In the genomic region with DNA sequence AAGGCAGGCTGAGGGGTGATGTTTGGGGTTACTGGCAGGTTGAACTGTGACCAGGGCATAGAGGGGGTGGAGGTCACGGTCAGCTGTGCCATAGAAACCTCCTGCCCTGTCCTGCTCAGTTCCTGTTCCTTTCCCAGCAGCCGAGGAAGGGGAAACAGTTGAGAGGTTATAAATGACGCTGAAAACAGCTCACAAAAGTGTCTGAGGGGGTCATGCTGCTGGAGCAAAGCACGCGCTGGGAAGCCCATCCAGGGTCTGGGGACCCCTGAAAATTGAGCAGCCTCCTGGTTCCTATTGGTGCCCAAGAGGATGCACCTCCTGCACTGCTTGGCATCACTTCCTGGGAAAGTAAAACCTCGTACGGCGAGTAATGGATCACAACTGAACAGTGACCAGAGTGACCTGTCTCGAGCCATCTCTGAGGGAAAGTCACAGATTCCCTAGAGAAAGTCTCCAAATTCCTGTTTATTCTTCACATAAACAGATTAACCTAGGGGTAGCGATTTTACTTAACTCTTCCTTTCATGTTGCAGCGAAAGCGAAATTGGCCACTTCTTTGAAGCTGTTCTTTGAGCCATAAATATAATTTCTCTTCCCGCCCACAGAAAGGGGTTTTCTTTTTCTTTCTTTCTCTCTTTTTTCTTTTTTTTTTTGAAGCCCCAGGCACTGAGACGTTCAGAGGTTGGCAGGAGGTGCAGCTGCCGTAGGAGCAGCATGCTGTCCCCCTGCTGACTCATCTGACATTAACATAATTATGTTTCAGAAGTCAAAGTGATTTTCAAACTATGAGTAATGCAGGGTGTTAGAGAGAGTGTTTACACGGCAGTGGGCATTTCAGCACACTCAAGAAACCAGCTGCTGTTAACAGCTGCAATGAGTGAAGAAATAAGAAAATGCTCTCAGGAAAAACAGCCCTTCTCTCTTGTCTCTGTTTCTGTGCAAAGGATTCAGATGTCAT, we compare ENCODE assay signal across 8 cellular contexts. TPM values are rescaled to one million over a fixed set of nuclear protein-coding genes. Genes with fewer than 3 reads are reported as not detected.
DNase-seq lines count a peak whose midpoint lies in the region; ATAC-seq and TF ChIP-seq lines count a peak whose summit lies in the region.

No MANE protein-coding gene starts in this region.

- H2BK120ac ChIP-seq in neuronal stem cell (ENCODE audit: low read depth, low read length): no peak overlapping the region

- H3K27ac ChIP-seq in CD4-positive, CD25-positive, alpha-beta regulatory T cell (ENCODE audit: insufficient read depth, low read length, poor library complexity, severe bottlenecking): peak overlapping the region; percentile 18
- H3K27ac ChIP-seq in esophagus squamous epithelium: peak overlapping the region; percentile 67 to 87 (median 72)
- no peak overlapping the region for H3K27ac ChIP-seq in neuronal stem cell (replicated peaks; ENCODE audit: low read length)
- peak overlapping the region; percentile 66 to 68 for H3K27ac ChIP-seq in testis

- peaks cover 21% of the 10 kb centered on the region for H3K27me3 Mint-ChIP-seq in CD4-positive, CD25-positive, alpha-beta regulatory T cell

- intact Hi-C loops in esophagus squamous epithelium (cut with DNase I) (no loop called here), testis (cut with DNase I; ENCODE audit: low total_unique reads) (no loop called here)

- TF ChIP-seq POLR2A in esophagus squamous epithelium (IDR thresholded peaks at IDR 0.05) (peak in 2 of 4 donors; percentile 5 to 72), testis (IDR thresholded peaks at IDR 0.05) (no peak)

- peaks cover 5 to 16% (median 11%) of the 10 kb centered on the region in 4 donors for H3K4me1 Mint-ChIP-seq in CD4-positive, CD25-positive, alpha-beta regulatory T cell

- no peak overlapping the region for H2AK5ac ChIP-seq in neuronal stem cell (ENCODE audit: low read depth, low read length)

- TF ChIP-seq CTCF in esophagus squamous epithelium (IDR thresholded peaks at IDR 0.05) (no peak), testis (IDR thresholded peaks at IDR 0.05) (no peak)

- peak; percentile 21 to 89 (median 49) for DNase-seq in CD4-positive, CD25-positive, alpha-beta regulatory T cell
- peak; percentile 64 for DNase-seq in GM19240 (ENCODE audit: insufficient read length, low spot score)
- peak; percentile 96 for DNase-seq in NCI-H69 (lab: John Stamatoyannopoulos, UW)
- peak; percentile 32 for DNase-seq in activated CD8-positive, alpha-beta memory T cell treated with anti-CD3 and anti-CD28 coated beads, Interleukin-2, amount 50 U/mL, for 1 hour (ENCODE audit: extremely low read depth)
- DNase-seq in esophagus squamous epithelium (lab: John Stamatoyannopoulos, UW): no peak
- DNase-seq in neuronal stem cell (ENCODE audit: low spot score): no peak
- peak; percentile 54 for DNase-seq in testis

- H3K23ac ChIP-seq in neuronal stem cell (ENCODE audit: low read depth, low read length, poor library complexity): no peak overlapping the region

- H4K91ac ChIP-seq in neuronal stem cell (ENCODE audit: low read depth, low read length, poor library complexity): no peak overlapping the region

- no peaks in the 10 kb centered on the region for H3K36me3 Mint-ChIP-seq in CD4-positive, CD25-positive, alpha-beta regulatory T cell

- H4K8ac ChIP-seq in neuronal stem cell (ENCODE audit: low read depth, low read length): no peak overlapping the region

- peak overlapping the region; percentile 98 for H3K4me3 ChIP-seq in CD4-positive, CD25-positive, alpha-beta regulatory T cell (ENCODE audit: low read depth, low read length)
- peak overlapping the region; percentile 37 to 66 (median 48) for H3K4me3 ChIP-seq in esophagus squamous epithelium
- peak overlapping the region in 1 of 2 donors; percentile 41 for H3K4me3 ChIP-seq in neuronal stem cell (ENCODE audit: low read length in 2 of 2)
- H3K4me3 ChIP-seq in testis: peak overlapping the region; percentile 32 to 44

- no peak overlapping the region for H3K14ac ChIP-seq in neuronal stem cell (ENCODE audit: low read length)

- peaks cover 0 to 9% (median 0%) of the 10 kb centered on the region in 7 donors for H3K9me3 Mint-ChIP-seq in CD4-positive, CD25-positive, alpha-beta regulatory T cell

- H3K36me3 ChIP-seq in CD4-positive, CD25-positive, alpha-beta regulatory T cell (ENCODE audit: control insufficient read depth, insufficient read depth, low read length): no peaks in the 10 kb centered on the region
- H3K36me3 ChIP-seq in esophagus squamous epithelium: no peaks in the 10 kb centered on the region
- H3K36me3 ChIP-seq in neuronal stem cell (replicated peaks in 1 of 2; ENCODE audit: control insufficient read depth in 2 of 2, insufficient read depth in 2 of 2, low read length in 2 of 2): no peaks in the 10 kb centered on the region
- H3K36me3 ChIP-seq in testis (ENCODE audit: low read depth, missing control alignments): no peaks in the 10 kb centered on the region

- H3K27ac Mint-ChIP-seq in CD4-positive, CD25-positive, alpha-beta regulatory T cell: peak overlapping the region; percentile 78 to 97 (median 79)

- no peak overlapping the region for H2BK5ac ChIP-seq in neuronal stem cell (ENCODE audit: low read length)

- H3K4me2 ChIP-seq in neuronal stem cell (ENCODE audit: insufficient read depth, low read length, poor library complexity, severe bottlenecking): no peak overlapping the region

- H3K27me3 ChIP-seq in CD4-positive, CD25-positive, alpha-beta regulatory T cell (ENCODE audit: control insufficient read depth, insufficient read depth, low read length): peaks cover 13% of the 10 kb centered on the region
- no peaks in the 10 kb centered on the region for H3K27me3 ChIP-seq in esophagus squamous epithelium
- peaks cover 0 to 8% (median 0%) of the 10 kb centered on the region in 3 experiments for H3K27me3 ChIP-seq in neuronal stem cell (ENCODE audit: control insufficient read depth in 3 of 3, insufficient read depth in 3 of 3, low read depth in 1 of 3, low read length in 3 of 3)
- no peaks in the 10 kb centered on the region for H3K27me3 ChIP-seq in testis

- 3 to 7% methylated on average over 15 to 16 of the region's 16 CpGs for WGBS in esophagus squamous epithelium, 2 donors
- WGBS in neuronal stem cell (ENCODE audit: extremely low coverage in 2 of 2, insufficient read length in 2 of 2, insufficient replicate concordance in 1 of 2), 2 donors: no CpG with 5 or more reads among the region's 16 CpGs
- WGBS in testis, 2 donors: 27% methylated on average over 14 to 16 of the region's 16 CpGs

- peak overlapping the region; percentile 90 to 96 (median 93) for H3K4me3 Mint-ChIP-seq in CD4-positive, CD25-positive, alpha-beta regulatory T cell

- peaks cover 11% of the 10 kb centered on the region for H3K4me1 ChIP-seq in CD4-positive, CD25-positive, alpha-beta regulatory T cell (ENCODE audit: control insufficient read depth, insufficient read depth, low read length, poor library complexity, severe bottlenecking)
- H3K4me1 ChIP-seq in esophagus squamous epithelium: peaks cover 0 to 21% (median 6%) of the 10 kb centered on the region in 3 donors
- H3K4me1 ChIP-seq in neuronal stem cell (ENCODE audit: control insufficient read depth in 2 of 2, insufficient read depth in 1 of 2, low read depth in 1 of 2, low read length in 2 of 2): peaks cover 5% of the 10 kb centered on the region in 2 donors
- no peaks in the 10 kb centered on the region for H3K4me1 ChIP-seq in testis

- H3K79me1 ChIP-seq in neuronal stem cell (ENCODE audit: low read depth, low read length): no peaks in the 10 kb centered on the region

- ATAC-seq in CD4-positive, CD25-positive, alpha-beta regulatory T cell (ENCODE audit: low read depth in 2 of 2): peak; percentile 99 to 100
- peak; percentile 99 for ATAC-seq in HG03378 (IDR thresholded peaks at IDR 0.05; ENCODE audit: unreplicated experiment)

- H3K18ac ChIP-seq in neuronal stem cell (ENCODE audit: low read length): no peak overlapping the region

- no peak overlapping the region for H3K4ac ChIP-seq in neuronal stem cell (ENCODE audit: low read length)

- H2AFZ ChIP-seq in neuronal stem cell (ENCODE audit: low read length): peak overlapping the region; percentile 81

- H3K9ac ChIP-seq in neuronal stem cell (ENCODE audit: low read depth, low read length, poor library complexity): no peak overlapping the region

- H2BK15ac ChIP-seq in neuronal stem cell (ENCODE audit: low read length): no peak overlapping the region

- H2BK12ac ChIP-seq in neuronal stem cell (ENCODE audit: low read length): no peak overlapping the region

- peaks cover 0 to 3% of the 10 kb centered on the region in 2 experiments for H3K9me3 ChIP-seq in CD4-positive, CD25-positive, alpha-beta regulatory T cell (ENCODE audit: control insufficient read depth in 2 of 2, low read length in 2 of 2)
- peaks cover 0 to 6% (median 0%) of the 10 kb centered on the region in 3 donors for H3K9me3 ChIP-seq in esophagus squamous epithelium
- H3K9me3 ChIP-seq in neuronal stem cell (replicated peaks in 1 of 2; ENCODE audit: control insufficient read depth in 2 of 2, insufficient read depth in 1 of 2, low read depth in 1 of 2, low read length in 2 of 2): peaks cover 0 to 6% of the 10 kb centered on the region in 2 donors
- H3K9me3 ChIP-seq in testis: no peaks in the 10 kb centered on the region

RNA-seq across cellular contexts. Expression of gene ATF3, which starts 41.8 kb away (rescaled TPM):
- total RNA-seq in CD4-positive, CD25-positive, alpha-beta regulatory T cell: 53.7 TPM
- polyA plus RNA-seq in CD4-positive, CD25-positive, alpha-beta regulatory T cell: under 1 TPM in 2 of 4 donors, not detected in 2; 0.42 TPM
- total RNA-seq in esophagus squamous epithelium (1 to 10 TPM; 2.1 to 6.5 (median 3.0) TPM), testis (1 to 10 TPM; 3.2 to 4.6 TPM)
- polyA plus RNA-seq in neuronal stem cell (2013, experiment 1 of 2): 12.5 TPM
- 11.3 TPM for polyA plus RNA-seq in neuronal stem cell (2013, experiment 2 of 2)
- 9.0 TPM for polyA plus RNA-seq in testis (ENCODE audit: insufficient read depth, low read depth, low replicate concordance)

Comparison
In these comparisons a context has a peak if more than half of its experiments do, and no peak if none do; other contexts are left out.
1. DNase-seq: peak in CD4-positive, CD25-positive, alpha-beta regulatory T cell (3 of 3), GM19240 (single experiment), NCI-H69 (single experiment), activated CD8-positive, alpha-beta memory T cell treated with anti-CD3 and anti-CD28 coated beads, Interleukin-2, amount 50 U/mL, for 1 hour (single experiment) and testis (single experiment); none in esophagus squamous epithelium (single experiment) and neuronal stem cell (single experiment).